10 cellular contexts compared by ENCODE assay signal in the genomic region with DNA sequence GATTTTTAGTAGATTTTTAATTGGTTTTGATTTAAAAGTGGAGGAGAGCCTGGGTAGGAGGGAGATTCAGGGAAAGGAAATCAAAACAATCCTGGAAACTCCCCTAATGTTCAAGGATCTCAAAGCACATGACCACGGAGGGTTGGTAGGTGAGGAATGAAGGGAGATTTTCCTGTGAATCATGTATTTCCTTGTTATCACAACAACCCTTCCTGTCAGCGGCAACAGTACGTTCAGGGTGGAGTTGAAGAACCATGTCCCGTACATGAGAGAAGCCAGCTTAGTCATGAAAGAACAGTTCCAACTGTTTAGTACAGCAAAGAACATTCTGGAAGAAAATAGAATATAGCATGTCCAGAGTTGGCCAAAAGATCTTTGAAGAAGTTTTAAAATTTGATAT.
A peak's percentile ranks its signal among the peaks of the same experiment; 100 is the strongest.
DNase-seq lines count a peak whose midpoint lies in the region; TF ChIP-seq lines count a peak whose summit lies in the region.
"Had no signal": no experiment of that assay in that cellular context is flagged by ENCODE, and none has a peak within 500 bp of the region (broad histone marks: within the 10 kb centered on the region; RNA-seq: fewer than 3 reads in every experiment).

No MANE protein-coding gene starts in this region.

- no peaks in the 10 kb centered on the region for H3K36me3 ChIP-seq in esophagus squamous epithelium

- no peak overlapping the region for H3K4me3 ChIP-seq in esophagus squamous epithelium
- H3K4me3 ChIP-seq: SK-N-MC had no signal

- DNase-seq in AG08395 (ENCODE audit: low spot score), result peak; percentile 61
- DNase-seq in esophagus squamous epithelium (lab: John Stamatoyannopoulos, UW), result no peak
- no peak for DNase-seq in nephron progenitor cell
- no peak for DNase-seq in ecto neural progenitor cell (ENCODE audit: low spot score)
- DNase-seq in glutamatergic neuron, result no peak
- no peak for DNase-seq in DMS79 treated with DMSO at 0.1 percent for 48 hours (lab: John Stamatoyannopoulos, UW)
- DNase-seq in KG1 (lab: John Stamatoyannopoulos, UW), result no peak
- DNase-seq: hypothalamus had no signal

- 6 to 12% methylated on average over 4 of the region's 4 CpGs for WGBS in esophagus squamous epithelium, 2 donors

- H3K9me3 Mint-ChIP-seq in nephron progenitor cell, result peaks cover 15% of the 10 kb centered on the region
- no peaks in the 10 kb centered on the region for H3K9me3 Mint-ChIP-seq in glutamatergic neuron (ENCODE audit: unreplicated experiment)

- H3K9me3 ChIP-seq in esophagus squamous epithelium, result no peaks in the 10 kb centered on the region

- peaks cover 19% of the 10 kb centered on the region for H3K4me1 Mint-ChIP-seq in nephron progenitor cell
- peaks cover 7% of the 10 kb centered on the region for H3K4me1 Mint-ChIP-seq in glutamatergic neuron (ENCODE audit: low read depth, unreplicated experiment)

- peaks cover 0 to 20% (median 13%) of the 10 kb centered on the region in 3 donors for H3K4me1 ChIP-seq in esophagus squamous epithelium

- H3K27me3 Mint-ChIP-seq in nephron progenitor cell (ENCODE audit: low read depth, poor library complexity), result peaks cover 3% of the 10 kb centered on the region
- H3K27me3 Mint-ChIP-seq in glutamatergic neuron (ENCODE audit: unreplicated experiment), result no peaks in the 10 kb centered on the region

- H3K27me3 ChIP-seq in esophagus squamous epithelium, result no peaks in the 10 kb centered on the region

- intact Hi-C loops in esophagus squamous epithelium (cut with DNase I), result no loop called here

- H3K36me3 Mint-ChIP-seq in nephron progenitor cell (ENCODE audit: low read depth) (no peaks in the 10 kb centered on the region), glutamatergic neuron (ENCODE audit: unreplicated experiment) (no peaks in the 10 kb centered on the region)

- no peak for TF ChIP-seq CTCF in esophagus squamous epithelium (IDR thresholded peaks at IDR 0.05)
- TF ChIP-seq CTCF in nephron progenitor cell (IDR thresholded peaks at IDR 0.05), result no peak
- no peak for TF ChIP-seq CTCF in glutamatergic neuron (IDR thresholded peaks at IDR 0.05; ENCODE audit: partially characterized antibody, unreplicated experiment)

- TF ChIP-seq POLR2A in esophagus squamous epithelium (IDR thresholded peaks at IDR 0.05), result no peak

- H3K4me3 Mint-ChIP-seq in nephron progenitor cell (no peak overlapping the region), glutamatergic neuron (ENCODE audit: unreplicated experiment) (no peak overlapping the region)

- peak overlapping the region; percentile 66 for H3K27ac Mint-ChIP-seq in nephron progenitor cell
- no peak overlapping the region for H3K27ac Mint-ChIP-seq in glutamatergic neuron (ENCODE audit: unreplicated experiment)

- peak overlapping the region; percentile 7 to 74 (median 42) for H3K27ac ChIP-seq in esophagus squamous epithelium
- H3K27ac ChIP-seq: SK-N-MC had no signal

TF ChIP-seq in PFSK-1, 5 proteins besides CTCF, POLR2A, EP300 and RAD21:
- TF ChIP-seq FOXP2 (optimal IDR thresholded peaks at IDR 0.05; ENCODE audit: borderline replicate concordance, extremely low read depth, extremely low read length, insufficient read depth) (no peak), SIN3A (IDR thresholded peaks at IDR 0.05; ENCODE audit: borderline replicate concordance, insufficient read depth, low read length) (0 out of 2 replicates have a peak, but pooled peaks have one; percentile 63), POLR2AphosphoS5 (IDR thresholded peaks at IDR 0.05; ENCODE audit: low read depth, low read length) (no peak), TAF1 (IDR thresholded peaks at IDR 0.05; ENCODE audit: borderline replicate concordance, insufficient read depth, low read length) (no peak)
- TF ChIP-seq, protein P1, sequence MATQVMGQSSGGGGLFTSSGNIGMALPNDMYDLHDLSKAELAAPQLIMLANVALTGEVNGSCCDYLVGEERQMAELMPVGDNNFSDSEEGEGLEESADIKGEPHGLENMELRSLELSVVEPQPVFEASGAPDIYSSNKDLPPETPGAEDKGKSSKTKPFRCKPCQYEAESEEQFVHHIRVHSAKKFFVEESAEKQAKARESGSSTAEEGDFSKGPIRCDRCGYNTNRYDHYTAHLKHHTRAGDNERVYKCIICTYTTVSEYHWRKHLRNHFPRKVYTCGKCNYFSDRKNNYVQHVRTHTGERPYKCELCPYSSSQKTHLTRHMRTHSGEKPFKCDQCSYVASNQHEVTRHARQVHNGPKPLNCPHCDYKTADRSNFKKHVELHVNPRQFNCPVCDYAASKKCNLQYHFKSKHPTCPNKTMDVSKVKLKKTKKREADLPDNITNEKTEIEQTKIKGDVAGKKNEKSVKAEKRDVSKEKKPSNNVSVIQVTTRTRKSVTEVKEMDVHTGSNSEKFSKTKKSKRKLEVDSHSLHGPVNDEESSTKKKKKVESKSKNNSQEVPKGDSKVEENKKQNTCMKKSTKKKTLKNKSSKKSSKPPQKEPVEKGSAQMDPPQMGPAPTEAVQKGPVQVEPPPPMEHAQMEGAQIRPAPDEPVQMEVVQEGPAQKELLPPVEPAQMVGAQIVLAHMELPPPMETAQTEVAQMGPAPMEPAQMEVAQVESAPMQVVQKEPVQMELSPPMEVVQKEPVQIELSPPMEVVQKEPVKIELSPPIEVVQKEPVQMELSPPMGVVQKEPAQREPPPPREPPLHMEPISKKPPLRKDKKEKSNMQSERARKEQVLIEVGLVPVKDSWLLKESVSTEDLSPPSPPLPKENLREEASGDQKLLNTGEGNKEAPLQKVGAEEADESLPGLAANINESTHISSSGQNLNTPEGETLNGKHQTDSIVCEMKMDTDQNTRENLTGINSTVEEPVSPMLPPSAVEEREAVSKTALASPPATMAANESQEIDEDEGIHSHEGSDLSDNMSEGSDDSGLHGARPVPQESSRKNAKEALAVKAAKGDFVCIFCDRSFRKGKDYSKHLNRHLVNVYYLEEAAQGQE (IDR thresholded peaks at IDR 0.05; ENCODE audit: insufficient read depth in 1 of 2, low read depth in 2 of 2, low read length in 2 of 2), result no peak
